Comparison of ENCODE assay signal across 8 cellular contexts in genomic region chr2:27379840-27380625, GRCh38. TPM values are rescaled to one million over a fixed set of nuclear protein-coding genes. Genes with fewer than 3 reads are reported as not detected.
A peak's percentile ranks its signal among the peaks of the same experiment; 100 is the strongest.
DNase-seq lines count a peak whose midpoint lies in the region; ATAC-seq and TF ChIP-seq lines count a peak whose summit lies in the region.

No MANE protein-coding gene starts in this region.

- peaks cover 89% of the 10 kb centered on the region for H3K36me3 Mint-ChIP-seq in activated T-helper 2 cell treated with anti-CD3 and anti-CD28 coated beads, Interferon-gamma antibody, Interleukin-2, Interleukin-4, amounts not matched to agents 10 μg/mL and 5 μg/mL and 100 μg/mL, durations not matched to agents 14 hours and 24 hours and 36 hours (ENCODE audit: low read depth)

- no peaks in the 10 kb centered on the region for H3K9me3 Mint-ChIP-seq in activated T-helper 2 cell treated with anti-CD3 and anti-CD28 coated beads, Interferon-gamma antibody, Interleukin-2, Interleukin-4, amounts not matched to agents 10 μg/mL and 5 μg/mL and 100 μg/mL, durations not matched to agents 14 hours and 24 hours and 36 hours

- TF ChIP-seq CTCF in neutrophil (IDR thresholded peaks at IDR 0.05) = no peak

- peak; percentile 26 for ATAC-seq in GM21786 (IDR thresholded peaks at IDR 0.05; ENCODE audit: unreplicated experiment)
- ATAC-seq in HG03432 (IDR thresholded peaks at IDR 0.05; ENCODE audit: unreplicated experiment) = no peak

- peaks cover 18% of the 10 kb centered on the region for H3K4me1 Mint-ChIP-seq in activated T-helper 2 cell treated with anti-CD3 and anti-CD28 coated beads, Interferon-gamma antibody, Interleukin-2, Interleukin-4, amounts not matched to agents 10 μg/mL and 5 μg/mL and 100 μg/mL, durations not matched to agents 14 hours and 24 hours and 36 hours (ENCODE audit: low read depth)

- intact Hi-C loops in activated T-helper 2 cell treated with anti-CD3 and anti-CD28 coated beads, Interferon-gamma antibody, Interleukin-2, Interleukin-4, amounts not matched to agents 10 μg/mL and 5 μg/mL and 100 μg/mL, durations not matched to agents 14 hours and 24 hours and 36 hours (cut with micrococcal nuclease) = loop anchor here (1.0 kb wide), 1 partner anchor 10 kb away; the partner anchor contains the start of genes EIF2B4 and SNX17

- H3K27ac ChIP-seq in neutrophil = peak overlapping the region; percentile 96

- no peaks in the 10 kb centered on the region for H3K27me3 Mint-ChIP-seq in activated T-helper 2 cell treated with anti-CD3 and anti-CD28 coated beads, Interferon-gamma antibody, Interleukin-2, Interleukin-4, amounts not matched to agents 10 μg/mL and 5 μg/mL and 100 μg/mL, durations not matched to agents 14 hours and 24 hours and 36 hours (ENCODE audit: low read depth)

- H3K4me3 Mint-ChIP-seq in activated T-helper 2 cell treated with anti-CD3 and anti-CD28 coated beads, Interferon-gamma antibody, Interleukin-2, Interleukin-4, amounts not matched to agents 10 μg/mL and 5 μg/mL and 100 μg/mL, durations not matched to agents 14 hours and 24 hours and 36 hours (ENCODE audit: low read depth) = peak overlapping the region; percentile 86

- no peaks in the 10 kb centered on the region for H3K27me3 ChIP-seq in neutrophil

- H3K9me3 ChIP-seq in neutrophil = no peaks in the 10 kb centered on the region

- DNase-seq in DMS79 (lab: John Stamatoyannopoulos, UW) (peak; percentile 13), NCI-H2171 (lab: John Stamatoyannopoulos, UW) (peak; percentile 56), globus pallidus (ENCODE audit: low spot score) (peak; percentile 75), NCI-H1048 (lab: John Stamatoyannopoulos, UW) (no peak)
- DNase-seq in activated T-helper 2 cell treated with anti-CD3 and anti-CD28 coated beads, Interferon-gamma antibody, Interleukin-2, Interleukin-4, amounts not matched to agents 10 μg/mL and 5 μg/mL and 100 μg/mL, durations not matched to agents 14 hours and 24 hours and 36 hours (ENCODE audit: low spot score) = no peak

- peaks cover 75% of the 10 kb centered on the region for H3K36me3 ChIP-seq in neutrophil

- H3K27ac Mint-ChIP-seq in activated T-helper 2 cell treated with anti-CD3 and anti-CD28 coated beads, Interferon-gamma antibody, Interleukin-2, Interleukin-4, amounts not matched to agents 10 μg/mL and 5 μg/mL and 100 μg/mL, durations not matched to agents 14 hours and 24 hours and 36 hours = peak overlapping the region; percentile 89

- peak overlapping the region; percentile 62 to 78 for H3K4me3 ChIP-seq in neutrophil (ENCODE audit: low read depth in 1 of 2, low read length in 1 of 2)

- peaks cover 14 to 22% of the 10 kb centered on the region in 2 experiments for H3K4me1 ChIP-seq in neutrophil (ENCODE audit: control insufficient read depth in 1 of 2, insufficient read depth in 1 of 2, low read depth in 1 of 2, low read length in 1 of 2)

RNA-seq across cellular contexts. Expression of gene ZNF513, which starts 0.5 kb away (rescaled TPM):
- 11.7 and 12.8 TPM in 2 replicates for total RNA-seq in activated T-helper 2 cell treated with anti-CD3 and anti-CD28 coated beads, Interferon-gamma antibody, Interleukin-2, Interleukin-4, amounts not matched to agents 10 μg/mL and 5 μg/mL and 100 μg/mL, durations not matched to agents 14 hours and 24 hours and 36 hours

RNA-seq across cellular contexts. Expression of gene SNX17, which starts 9.6 kb away (rescaled TPM):
- 117 and 120 TPM in 2 replicates for total RNA-seq in activated T-helper 2 cell treated with anti-CD3 and anti-CD28 coated beads, Interferon-gamma antibody, Interleukin-2, Interleukin-4, amounts not matched to agents 10 μg/mL and 5 μg/mL and 100 μg/mL, durations not matched to agents 14 hours and 24 hours and 36 hours

RNA-seq across cellular contexts. Expression of gene EIF2B4, which starts 9.9 kb away (rescaled TPM):
- total RNA-seq in activated T-helper 2 cell treated with anti-CD3 and anti-CD28 coated beads, Interferon-gamma antibody, Interleukin-2, Interleukin-4, amounts not matched to agents 10 μg/mL and 5 μg/mL and 100 μg/mL, durations not matched to agents 14 hours and 24 hours and 36 hours = 43.4 and 44.8 TPM in 2 replicates

RNA-seq across cellular contexts. Expression of gene GTF3C2, which starts 23.5 kb away (rescaled TPM):
- 65.8 and 66.9 TPM in 2 replicates for total RNA-seq in activated T-helper 2 cell treated with anti-CD3 and anti-CD28 coated beads, Interferon-gamma antibody, Interleukin-2, Interleukin-4, amounts not matched to agents 10 μg/mL and 5 μg/mL and 100 μg/mL, durations not matched to agents 14 hours and 24 hours and 36 hours

RNA-seq across cellular contexts. Expression of gene PPM1G, which starts 29.4 kb away (rescaled TPM):
- 159 and 163 TPM in 2 replicates for total RNA-seq in activated T-helper 2 cell treated with anti-CD3 and anti-CD28 coated beads, Interferon-gamma antibody, Interleukin-2, Interleukin-4, amounts not matched to agents 10 μg/mL and 5 μg/mL and 100 μg/mL, durations not matched to agents 14 hours and 24 hours and 36 hours

Comparison
In these comparisons a context has a peak if more than half of its experiments do, and no peak if none do; other contexts are left out.
1. DNase-seq: peak in DMS79 (single experiment), NCI-H2171 (single experiment) and globus pallidus (single experiment); none in activated T-helper 2 cell treated with anti-CD3 and anti-CD28 coated beads, Interferon-gamma antibody, Interleukin-2, Interleukin-4, amounts not matched to agents 10 μg/mL and 5 μg/mL and 100 μg/mL, durations not matched to agents 14 hours and 24 hours and 36 hours (single experiment) and NCI-H1048 (single experiment).